17 cellular contexts compared by ENCODE assay signal in the genomic region with DNA sequence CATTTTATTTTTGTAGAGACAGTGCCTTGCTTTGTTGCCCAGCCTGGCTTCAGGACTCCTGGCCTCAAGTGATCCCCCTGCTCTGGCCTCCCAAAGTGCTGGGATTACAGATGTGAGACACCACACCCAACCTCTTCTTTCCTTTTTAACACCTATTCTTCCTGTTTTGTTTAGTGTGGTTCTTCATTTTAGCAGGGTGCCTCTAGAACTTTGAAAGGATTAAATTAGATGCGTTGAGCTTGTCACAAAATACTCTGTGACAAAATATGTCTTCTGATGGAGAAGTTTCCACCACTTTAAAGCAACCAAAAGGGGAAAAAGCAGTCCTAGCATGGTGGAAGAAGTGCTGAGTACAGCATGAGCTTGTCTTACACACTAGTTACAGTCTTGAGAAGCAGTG. TPM values are rescaled to one million over a fixed set of nuclear protein-coding genes. Genes with fewer than 3 reads are reported as not detected.
DNase-seq lines count a peak whose midpoint lies in the region; ATAC-seq, FAIRE-seq and TF ChIP-seq lines count a peak whose summit lies in the region.
"Had no signal": no experiment of that assay in that cellular context is flagged by ENCODE, and none has a peak within 500 bp of the region (broad histone marks: within the 10 kb centered on the region; RNA-seq: fewer than 3 reads in every experiment).

No MANE protein-coding gene starts in this region.

- no peaks in the 10 kb centered on the region for H3K27me3 ChIP-seq in CD4-positive, alpha-beta T cell (ENCODE audit: control insufficient read depth, insufficient read depth, low read length)
- no peaks in the 10 kb centered on the region for H3K27me3 ChIP-seq in vagina
- H3K27me3 ChIP-seq: adrenal gland, stomach had no signal

- H3K4me3 Mint-ChIP-seq in activated CD4-positive, alpha-beta T cell treated with anti-CD3 and anti-CD28 coated beads for 36 hours = no peak overlapping the region
- H3K4me3 Mint-ChIP-seq in CD4-positive, alpha-beta T cell = peak overlapping the region; percentile 62
- H3K4me3 Mint-ChIP-seq in activated CD4-positive, alpha-beta memory T cell treated with anti-CD3 and anti-CD28 coated beads, Interleukin-2, amount 10 ng/mL, durations not matched to agents 7 days and 5 days = peak overlapping the region; percentile 1
- H3K4me3 Mint-ChIP-seq: H9 had no signal

- POLR2A ChIA-PET in activated CD4-positive, alpha-beta T cell treated with anti-CD3 and anti-CD28 coated beads for 36 hours (lab: Charles Lee) = interaction anchor here (0.5 to 0.6 kb wide), 2 partner anchors 8 to 63 kb away, joined by 4 to 8 read pairs; no protein-coding TSS in a partner anchor
- POLR2A ChIA-PET in CD4-positive, alpha-beta T cell (lab: Charles Lee) = interaction anchor here (0.6 to 3.8 kb wide), 15 partner anchors 18 to 145 kb away, joined by 3 to 15 read pairs (median 5); a partner anchor contains a TSS
- POLR2A ChIA-PET in activated CD4-positive, alpha-beta memory T cell treated with anti-CD3 and anti-CD28 coated beads, Interleukin-2, amount 10 ng/mL, durations not matched to agents 7 days and 5 days (lab: Charles Lee) = interaction anchor here (0.9 to 7.9 kb wide), 12 partner anchors 8 to 357 kb away, joined by 3 to 68 read pairs (median 5); a partner anchor contains a TSS

- no peak for TF ChIP-seq POLR2A in vagina (IDR thresholded peaks at IDR 0.05)

- peaks cover 95% of the 10 kb centered on the region for H3K4me1 Mint-ChIP-seq in activated CD4-positive, alpha-beta T cell treated with anti-CD3 and anti-CD28 coated beads for 36 hours
- H3K4me1 Mint-ChIP-seq in CD4-positive, alpha-beta T cell (ENCODE audit: low read depth) = peaks cover 99% of the 10 kb centered on the region
- H3K4me1 Mint-ChIP-seq in activated CD4-positive, alpha-beta memory T cell treated with anti-CD3 and anti-CD28 coated beads, Interleukin-2, amount 10 ng/mL, durations not matched to agents 7 days and 5 days = peaks cover 93% of the 10 kb centered on the region

- H3K4me3 ChIP-seq in mucosa of descending colon (no peak overlapping the region), vagina (no peak overlapping the region)
- H3K4me3 ChIP-seq: adrenal gland, stomach had no signal

- intact Hi-C loops in activated CD4-positive, alpha-beta T cell treated with anti-CD3 and anti-CD28 coated beads for 36 hours (cut with DNase I, micrococcal nuclease) = no loop called here
- intact Hi-C loops in CD4-positive, alpha-beta T cell (cut with DNase I, micrococcal nuclease) = loop anchor here (2.0 to 5.0 kb wide), 2 partner anchors 21 to 42 kb away; a partner anchor contains a TSS
- intact Hi-C loops in mucosa of descending colon (cut with DNase I, micrococcal nuclease) = no loop called here
- intact Hi-C loops in vagina (cut with DNase I) = no loop called here

- H3K9me3 ChIP-seq in CD4-positive, alpha-beta T cell (ENCODE audit: control insufficient read depth, low read length) = no peaks in the 10 kb centered on the region
- H3K9me3 ChIP-seq in mucosa of descending colon (no peaks in the 10 kb centered on the region), vagina (no peaks in the 10 kb centered on the region)
- H3K9me3 ChIP-seq: adrenal gland, stomach had no signal

- ATAC-seq in activated CD4-positive, alpha-beta T cell treated with anti-CD3 and anti-CD28 coated beads for 36 hours = no peak
- ATAC-seq in CD4-positive, alpha-beta T cell (ENCODE audit: poor library complexity) = no peak
- ATAC-seq in mucosa of descending colon = peak; percentile 34

- H3K27ac ChIP-seq in CD4-positive, alpha-beta T cell (ENCODE audit: low read depth, low read length) = peak overlapping the region; percentile 40
- H3K27ac ChIP-seq in vagina = no peak overlapping the region
- H3K27ac ChIP-seq: adrenal gland, KMS-11, stomach, VCaP had no signal

- no peak for FAIRE-seq in HTR-8/SVneo (lab: Jason Lieb, UNC)

- CTCF ChIA-PET in activated CD4-positive, alpha-beta T cell treated with anti-CD3 and anti-CD28 coated beads for 36 hours (lab: Charles Lee) = interaction anchor here (0.6 to 1.6 kb wide), 5 partner anchors 11 to 64 kb away, joined by 3 to 7 read pairs (median 3); no protein-coding TSS in a partner anchor
- CTCF ChIA-PET in CD4-positive, alpha-beta T cell (lab: Charles Lee) = interaction anchor here (0.5 to 1.6 kb wide), 2 partner anchors 13 to 65 kb away, joined by 4 to 5 read pairs; no protein-coding TSS in a partner anchor
- CTCF ChIA-PET in activated CD4-positive, alpha-beta memory T cell treated with anti-CD3 and anti-CD28 coated beads, Interleukin-2, amount 10 ng/mL, durations not matched to agents 7 days and 5 days (lab: Charles Lee) = interaction anchor here (1.0 to 1.3 kb wide), 5 partner anchors 15 to 66 kb away, joined by 3 to 4 read pairs (median 3); no protein-coding TSS in a partner anchor

- peak overlapping the region; percentile 81 for H3K27ac Mint-ChIP-seq in activated CD4-positive, alpha-beta T cell treated with anti-CD3 and anti-CD28 coated beads for 36 hours
- H3K27ac Mint-ChIP-seq in CD4-positive, alpha-beta T cell = peak overlapping the region; percentile 85
- H3K27ac Mint-ChIP-seq in activated CD4-positive, alpha-beta memory T cell treated with anti-CD3 and anti-CD28 coated beads, Interleukin-2, amount 10 ng/mL, durations not matched to agents 7 days and 5 days = peak overlapping the region; percentile 88

- H3K36me3 ChIP-seq in mucosa of descending colon (ENCODE audit: low read depth) (no peaks in the 10 kb centered on the region), vagina (peaks cover 0 to 10% of the 10 kb centered on the region in 2 donors)
- H3K36me3 ChIP-seq: adrenal gland had no signal

- H3K9me3 Mint-ChIP-seq in activated CD4-positive, alpha-beta T cell treated with anti-CD3 and anti-CD28 coated beads for 36 hours (ENCODE audit: low read depth) = no peaks in the 10 kb centered on the region
- H3K9me3 Mint-ChIP-seq in CD4-positive, alpha-beta T cell = no peaks in the 10 kb centered on the region
- no peaks in the 10 kb centered on the region for H3K9me3 Mint-ChIP-seq in activated CD4-positive, alpha-beta memory T cell treated with anti-CD3 and anti-CD28 coated beads, Interleukin-2, amount 10 ng/mL, durations not matched to agents 7 days and 5 days
- H3K9me3 Mint-ChIP-seq: H9 had no signal

- no peak for DNase-seq in activated CD4-positive, alpha-beta T cell treated with anti-CD3 and anti-CD28 coated beads for 36 hours
- DNase-seq in activated CD4-positive, alpha-beta T cell treated with anti-CD3 and anti-CD28 coated beads, Interleukin-2, amount 50 U/mL, for 1 hour = no peak
- no peak for DNase-seq in CD4-positive, alpha-beta T cell
- DNase-seq in activated CD4-positive, alpha-beta memory T cell treated with anti-CD3 and anti-CD28 coated beads, Interleukin-2, amount 10 ng/mL, durations not matched to agents 7 days and 5 days = no peak
- DNase-seq in mucosa of descending colon (no peak), vagina (ENCODE audit: extremely low spot score in 2 of 2) (no peak), HTR-8/SVneo (ENCODE audit: insufficient read length, low spot score) (no peak)
- no peak for DNase-seq in central memory CD4-positive, alpha-beta T cell
- DNase-seq: adrenal gland; effector CD4-positive, alpha-beta T cell; H9; head of caudate nucleus; NCI-H1436; NCI-H774; stomach had no signal

- TF ChIP-seq CTCF in CD4-positive, alpha-beta T cell (IDR thresholded peaks at IDR 0.05) = no peak
- TF ChIP-seq CTCF in mucosa of descending colon (IDR thresholded peaks at IDR 0.05) (no peak), vagina (IDR thresholded peaks at IDR 0.05) (no peak)

- peaks cover 38% of the 10 kb centered on the region for H3K36me3 Mint-ChIP-seq in activated CD4-positive, alpha-beta T cell treated with anti-CD3 and anti-CD28 coated beads for 36 hours (ENCODE audit: low read depth)
- H3K36me3 Mint-ChIP-seq in CD4-positive, alpha-beta T cell (ENCODE audit: low read depth) = peaks cover 79% of the 10 kb centered on the region
- H3K36me3 Mint-ChIP-seq in activated CD4-positive, alpha-beta memory T cell treated with anti-CD3 and anti-CD28 coated beads, Interleukin-2, amount 10 ng/mL, durations not matched to agents 7 days and 5 days (ENCODE audit: low read depth) = peaks cover 86% of the 10 kb centered on the region

- H3K27me3 Mint-ChIP-seq in activated CD4-positive, alpha-beta T cell treated with anti-CD3 and anti-CD28 coated beads for 36 hours = no peaks in the 10 kb centered on the region
- no peaks in the 10 kb centered on the region for H3K27me3 Mint-ChIP-seq in CD4-positive, alpha-beta T cell
- H3K27me3 Mint-ChIP-seq in activated CD4-positive, alpha-beta memory T cell treated with anti-CD3 and anti-CD28 coated beads, Interleukin-2, amount 10 ng/mL, durations not matched to agents 7 days and 5 days = no peaks in the 10 kb centered on the region

- no peaks in the 10 kb centered on the region for H3K4me1 ChIP-seq in mucosa of descending colon (ENCODE audit: low read depth)
- H3K4me1 ChIP-seq in vagina = peaks cover 8% of the 10 kb centered on the region
- H3K4me1 ChIP-seq: adrenal gland had no signal

RNA-seq across cellular contexts. Expression of a gene that starts 42.0 kb away (rescaled TPM):
- total RNA-seq in activated CD4-positive, alpha-beta T cell treated with anti-CD3 and anti-CD28 coated beads for 36 hours = 10 to 100 TPM; 12.2 to 13.6 TPM
- total RNA-seq in CD4-positive, alpha-beta T cell = 100 to 1,000 TPM; 174 to 182 TPM
- 10 to 100 TPM; 41.8 to 44.9 TPM for total RNA-seq in activated CD4-positive, alpha-beta memory T cell treated with anti-CD3 and anti-CD28 coated beads, Interleukin-2, amount 10 ng/mL, durations not matched to agents 7 days and 5 days
- total RNA-seq in mucosa of descending colon = 10 to 100 TPM; 15.6 to 34.3 (median 18.5) TPM
- total RNA-seq in vagina = 14.5 TPM

Comparison
In these comparisons a context has a peak if more than half of its experiments do, and no peak if none do; other contexts are left out.
1. intact Hi-C loops: an anchor here in CD4-positive, alpha-beta T cell (2.0 to 5.0 kb wide); none called in activated CD4-positive, alpha-beta T cell treated with anti-CD3 and anti-CD28 coated beads for 36 hours, mucosa of descending colon and vagina.